Comparison of ENCODE assay signal across 8 cellular contexts in the genomic region with DNA sequence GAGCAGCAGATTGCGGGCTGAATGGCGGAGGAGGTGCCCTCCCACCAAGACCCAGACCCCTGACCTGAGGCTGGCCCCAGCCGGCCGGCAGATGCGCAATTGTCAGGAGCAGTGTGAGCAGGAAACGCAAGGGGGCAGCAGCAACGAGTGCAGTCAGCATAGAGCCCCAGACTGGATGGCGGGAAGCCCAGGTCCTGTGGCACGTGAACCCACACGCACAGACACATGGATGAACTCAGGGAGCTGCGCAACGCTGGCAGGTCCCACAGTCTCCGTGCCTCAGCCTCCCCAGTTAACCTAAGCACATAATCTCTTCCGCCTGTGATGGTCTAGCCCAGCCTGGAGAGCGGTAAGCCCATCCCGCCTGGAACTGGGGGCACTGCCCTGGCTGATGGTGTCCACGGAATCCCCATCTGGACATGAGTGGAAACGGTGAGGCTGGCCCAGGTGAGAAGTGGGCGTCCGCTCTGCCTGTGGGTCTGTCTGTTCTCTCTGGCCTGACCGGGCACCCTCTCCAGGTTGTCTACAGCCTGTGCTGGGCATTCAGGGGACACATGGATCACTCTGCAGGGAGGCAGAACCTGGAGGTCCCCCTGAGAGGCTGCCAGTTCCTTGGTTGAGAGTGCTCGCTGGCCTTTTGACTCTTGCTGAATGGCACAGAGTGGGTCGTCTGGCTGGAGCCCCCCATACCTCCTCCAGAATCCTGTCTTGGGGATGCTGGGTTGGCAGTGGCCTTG. TPM values are rescaled to one million over a fixed set of nuclear protein-coding genes. Genes with fewer than 3 reads are reported as not detected.
DNase-seq lines count a peak whose midpoint lies in the region; ATAC-seq and TF ChIP-seq lines count a peak whose summit lies in the region.

No MANE protein-coding gene starts in this region.

- H3K4me3 Mint-ChIP-seq in endothelial cell (ENCODE audit: unreplicated experiment), result no peak overlapping the region

- peak; percentile 35 for DNase-seq in NK-92 treated with Interleukin-12 subunit alpha and Interleukin-12 subunit beta, amount 100 ng/mL, for 24 hours (lab: John Stamatoyannopoulos, UW)
- DNase-seq in NK-92 (lab: John Stamatoyannopoulos, UW; ENCODE audit: unreplicated experiment) (no peak), NCI-H1694 treated with DMSO at 0.1 percent for 48 hours (lab: John Stamatoyannopoulos, UW) (peak; percentile 19), endothelial cell (ENCODE audit: low spot score) (peak; percentile 81), myocyte (ENCODE audit: low read depth) (peak; percentile 62), testis (peak; percentile 64)
- peak; percentile 81 for DNase-seq in activated CD8-positive, alpha-beta memory T cell treated with anti-CD3 and anti-CD28 coated beads for 24 hours

- no peak for ATAC-seq in GM21390 (IDR thresholded peaks at IDR 0.05; ENCODE audit: unreplicated experiment)

- H3K4me1 ChIP-seq in testis, result no peaks in the 10 kb centered on the region

- H3K9me3 ChIP-seq in testis, result no peaks in the 10 kb centered on the region

- intact Hi-C loops in testis (cut with DNase I; ENCODE audit: low total_unique reads), result no loop called here

- no peaks in the 10 kb centered on the region for H3K36me3 ChIP-seq in testis (ENCODE audit: low read depth, missing control alignments)

- peaks cover 5% of the 10 kb centered on the region for H3K27me3 Mint-ChIP-seq in endothelial cell (ENCODE audit: unreplicated experiment)

- 49 to 61% methylated on average over 13 to 23 of the region's 23 CpGs for WGBS in testis, 2 donors

- no peaks in the 10 kb centered on the region for H3K36me3 Mint-ChIP-seq in endothelial cell (ENCODE audit: low read depth, unreplicated experiment)

- H3K27ac Mint-ChIP-seq in endothelial cell (ENCODE audit: unreplicated experiment), result no peak overlapping the region

- H3K4me3 ChIP-seq in testis, result no peak overlapping the region

- no peaks in the 10 kb centered on the region for H3K27me3 ChIP-seq in testis

- no peaks in the 10 kb centered on the region for H3K4me1 Mint-ChIP-seq in endothelial cell (ENCODE audit: unreplicated experiment)

- H3K27ac ChIP-seq in testis, result no peak overlapping the region

- no peak for TF ChIP-seq POLR2A in testis (IDR thresholded peaks at IDR 0.05)

- peak; percentile 66 for TF ChIP-seq CTCF in endothelial cell (IDR thresholded peaks at IDR 0.05; ENCODE audit: unreplicated experiment)
- peak in 2 of 3 experiments; percentile 43 to 49 for TF ChIP-seq CTCF in testis (IDR thresholded peaks at IDR 0.05)

- no peaks in the 10 kb centered on the region for H3K9me3 Mint-ChIP-seq in endothelial cell (ENCODE audit: unreplicated experiment)

RNA-seq across cellular contexts. Expression of gene TBX10, which starts 0.6 kb away (rescaled TPM):
- not detected for total RNA-seq in endothelial cell (ENCODE audit: unreplicated experiment)
- not detected in 2 replicates for total RNA-seq in myocyte
- polyA plus RNA-seq in myocyte (2012), result not detected
- total RNA-seq in testis, result under 1 TPM in 1 of 2 donors, not detected in 1; 0.50 TPM
- not detected for polyA plus RNA-seq in testis (ENCODE audit: insufficient read depth, low read depth, low replicate concordance)

RNA-seq across cellular contexts. Expression of gene ACY3, which starts 10.3 kb away (rescaled TPM):
- total RNA-seq in endothelial cell (ENCODE audit: unreplicated experiment) (not detected), myocyte (0.27 TPM in 1 of 2 replicates, not detected in the other), testis (under 1 TPM in 1 of 2 donors, not detected in 1; 0.50 TPM)
- polyA plus RNA-seq in myocyte (2012), result not detected
- polyA plus RNA-seq in testis (ENCODE audit: insufficient read depth, low read depth, low replicate concordance), result 0.66 TPM

RNA-seq across cellular contexts. Expression of gene NUDT8, which starts 10.5 kb away (rescaled TPM):
- total RNA-seq in endothelial cell (ENCODE audit: unreplicated experiment) (6.8 TPM), myocyte (2.3 and 5.9 TPM in 2 replicates), testis (1 to 10 TPM; 6.2 to 7.0 TPM)
- 4.2 TPM for polyA plus RNA-seq in myocyte (2012)
- polyA plus RNA-seq in testis (ENCODE audit: insufficient read depth, low read depth, low replicate concordance), result 4.0 TPM

RNA-seq across cellular contexts. Expression of gene NDUFV1, which starts 33.5 kb away (rescaled TPM):
- 191 TPM for total RNA-seq in endothelial cell (ENCODE audit: unreplicated experiment)
- total RNA-seq in myocyte, result 195 and 214 TPM in 2 replicates
- 168 TPM for polyA plus RNA-seq in myocyte (2012)
- total RNA-seq in testis, result 100 to 1,000 TPM; 312 to 369 TPM
- 187 TPM for polyA plus RNA-seq in testis (ENCODE audit: insufficient read depth, low read depth, low replicate concordance)

RNA-seq across cellular contexts. Expression of gene ALDH3B2, which starts 34.2 kb away (rescaled TPM):
- total RNA-seq in endothelial cell (ENCODE audit: unreplicated experiment) (0.72 TPM), myocyte (not detected in 2 replicates), testis (under 1 TPM in 1 of 2 donors, not detected in 1; 0.19 TPM)
- not detected for polyA plus RNA-seq in myocyte (2012)
- not detected for polyA plus RNA-seq in testis (ENCODE audit: insufficient read depth, low read depth, low replicate concordance)
